15 cellular contexts compared by ENCODE assay signal in genomic region chr6:111770263-111771083, GRCh38.
DNase-seq lines count a peak whose midpoint lies in the region; ATAC-seq lines count a peak whose summit lies in the region.
"Had no signal": no experiment of that assay in that cellular context is flagged by ENCODE, and none has a peak within 500 bp of the region (broad histone marks: within the 10 kb centered on the region; RNA-seq: fewer than 3 reads in every experiment).

No MANE protein-coding gene starts in this region.

- CTCF ChIA-PET in activated CD4-positive, alpha-beta memory T cell treated with anti-CD3 and anti-CD28 coated beads for 36 hours (lab: Charles Lee), result interaction anchor here (0.8 to 1.9 kb wide), 9 partner anchors 11 to 273 kb away, joined by 3 to 7 read pairs (median 3); partner anchors contain the start of gene FYN

- H3K27me3 Mint-ChIP-seq in activated CD4-positive, alpha-beta memory T cell treated with anti-CD3 and anti-CD28 coated beads for 36 hours, result no peaks in the 10 kb centered on the region

- POLR2A ChIA-PET in activated CD4-positive, alpha-beta memory T cell treated with anti-CD3 and anti-CD28 coated beads for 36 hours (lab: Charles Lee), result interaction anchor here (0.6 to 2.2 kb wide), 5 partner anchors 9 to 68 kb away, joined by 3 to 6 read pairs (median 5); no protein-coding TSS in a partner anchor

- ATAC-seq in activated naive CD4-positive, alpha-beta T cell treated with anti-CD3 and anti-CD28 coated beads, Interleukin-2, amount 50 U/mL, for 72 hours, result peak in 1 of 2 donors; percentile 32
- no peak for ATAC-seq in GM21367 (IDR thresholded peaks at IDR 0.05; ENCODE audit: unreplicated experiment)
- ATAC-seq in GM18498 (IDR thresholded peaks at IDR 0.05; ENCODE audit: unreplicated experiment), result no peak
- ATAC-seq: HCT116, HepG2 had no signal

- H3K36me3 Mint-ChIP-seq in activated naive CD4-positive, alpha-beta T cell treated with anti-CD3 and anti-CD28 coated beads, Interleukin-2, amount 50 U/mL, for 72 hours, result peaks cover 21 to 28% of the 10 kb centered on the region in 2 donors
- H3K36me3 Mint-ChIP-seq in activated CD4-positive, alpha-beta memory T cell treated with anti-CD3 and anti-CD28 coated beads for 36 hours, result peaks cover 35% of the 10 kb centered on the region

- peaks cover 91% of the 10 kb centered on the region for H3K4me1 Mint-ChIP-seq in activated CD4-positive, alpha-beta memory T cell treated with anti-CD3 and anti-CD28 coated beads for 36 hours (ENCODE audit: low read depth)

- intact Hi-C loops in activated CD4-positive, alpha-beta memory T cell treated with anti-CD3 and anti-CD28 coated beads for 36 hours (cut with micrococcal nuclease), result no loop called here

- H3K27ac Mint-ChIP-seq in activated naive CD4-positive, alpha-beta T cell treated with anti-CD3 and anti-CD28 coated beads, Interleukin-2, amount 50 U/mL, for 72 hours, result peak overlapping the region; percentile 61 to 99
- peak overlapping the region; percentile 81 for H3K27ac Mint-ChIP-seq in activated CD4-positive, alpha-beta memory T cell treated with anti-CD3 and anti-CD28 coated beads for 36 hours

- DNase-seq in activated naive CD4-positive, alpha-beta T cell treated with anti-CD3 and anti-CD28 coated beads, Interleukin-2, amount 50 U/mL, for 72 hours (ENCODE audit: low spot score in 2 of 2), result no peak
- no peak for DNase-seq in activated naive CD4-positive, alpha-beta T cell treated with anti-CD3 and anti-CD28 coated beads, Interleukin-2, amount 50 U/mL, for 16 hours
- peak; percentile 42 for DNase-seq in activated CD4-positive, alpha-beta memory T cell treated with anti-CD3 and anti-CD28 coated beads for 36 hours
- DNase-seq in left kidney (ENCODE audit: low read depth, low spot score) (peak; percentile 52), amygdala (lab: John Stamatoyannopoulos, UW) (no peak), C1 segment of cervical spinal cord (lab: John Stamatoyannopoulos, UW) (no peak)
- DNase-seq: DMS 273 treated with DMSO at 0.1 percent for 48 hours, MV-4-11, NCI-H2107, posterior cingulate gyrus, SW 1271 had no signal

- peaks cover 0 to 4% of the 10 kb centered on the region in 2 donors for H3K9me3 Mint-ChIP-seq in activated naive CD4-positive, alpha-beta T cell treated with anti-CD3 and anti-CD28 coated beads, Interleukin-2, amount 50 U/mL, for 72 hours
- H3K9me3 Mint-ChIP-seq in activated CD4-positive, alpha-beta memory T cell treated with anti-CD3 and anti-CD28 coated beads for 36 hours, result peaks cover 4% of the 10 kb centered on the region

- no peak overlapping the region for H3K4me3 Mint-ChIP-seq in activated CD4-positive, alpha-beta memory T cell treated with anti-CD3 and anti-CD28 coated beads for 36 hours

Comparison
In these comparisons a context has a peak if more than half of its experiments do, and no peak if none do; other contexts are left out.
1. DNase-seq: peak in activated CD4-positive, alpha-beta memory T cell treated with anti-CD3 and anti-CD28 coated beads for 36 hours (single experiment) and left kidney (single experiment); none in activated naive CD4-positive, alpha-beta T cell treated with anti-CD3 and anti-CD28 coated beads, Interleukin-2, amount 50 U/mL, for 72 hours (0 of 2), activated naive CD4-positive, alpha-beta T cell treated with anti-CD3 and anti-CD28 coated beads, Interleukin-2, amount 50 U/mL, for 16 hours (single experiment), amygdala (0 of 56) and C1 segment of cervical spinal cord (0 of 14).